1 cellular context compared by ENCODE assay signal in the genomic region with DNA sequence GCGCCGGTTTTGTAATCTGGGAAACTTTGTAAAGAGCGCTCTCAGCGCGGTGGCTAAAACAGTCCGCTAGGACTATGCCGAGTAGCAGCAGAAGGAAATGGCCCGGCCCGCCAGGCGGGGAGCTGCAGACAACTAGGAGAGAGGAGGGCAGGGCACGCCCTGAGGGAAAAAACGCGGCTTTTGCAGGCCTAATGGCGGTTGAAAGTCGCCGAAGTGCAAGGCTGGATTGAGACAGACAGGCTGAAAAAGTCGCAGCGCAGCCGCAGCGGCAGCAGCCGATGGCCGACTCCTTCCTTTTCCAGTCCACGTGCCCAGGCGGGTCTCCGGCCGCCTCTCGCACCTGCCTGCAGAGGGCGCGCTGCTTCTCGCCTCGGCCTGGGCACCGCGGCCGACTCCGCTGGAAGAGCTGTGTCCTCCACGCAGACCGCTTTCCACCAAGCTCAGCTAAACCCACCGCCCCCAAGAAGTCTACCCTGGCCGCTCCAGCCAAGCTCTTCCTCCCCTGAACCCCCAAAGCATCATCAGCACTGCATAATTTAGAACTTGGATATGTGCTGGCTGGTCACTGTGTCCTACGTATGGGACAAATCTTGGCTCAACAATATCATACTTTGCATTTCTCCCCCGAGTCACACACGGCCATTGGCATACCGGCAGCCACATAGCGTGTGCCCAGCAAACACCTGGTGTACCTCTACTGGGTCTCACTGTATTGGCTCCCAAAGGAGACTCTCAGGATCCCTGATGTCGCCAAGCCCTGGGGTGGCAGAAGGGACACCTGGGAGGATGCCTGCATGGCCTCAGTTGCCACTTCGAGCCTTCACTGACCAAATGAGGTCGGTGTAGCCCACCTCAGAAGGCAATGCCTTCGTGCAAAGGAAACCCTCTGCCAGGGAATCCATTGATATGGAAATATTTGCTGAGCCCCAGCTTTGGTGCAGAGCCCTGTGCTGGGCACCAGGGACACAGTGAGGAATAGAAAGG.
TF ChIP-seq lines count a peak whose summit lies in the region.

No MANE protein-coding gene starts in this region.

TF ChIP-seq in GM12878, 131 proteins besides CTCF, POLR2A, EP300 and RAD21 (continued from another document):
- TF ChIP-seq SREBF1 (IDR thresholded peaks at IDR 0.05; ENCODE audit: low read length) (no peak), SP1 (IDR thresholded peaks at IDR 0.05; ENCODE audit: low read depth, low read length) (no peak), YY1 (IDR thresholded peaks at IDR 0.05; ENCODE audit: low read depth, low read length) (peak; percentile 73), SRF (IDR thresholded peaks at IDR 0.05; ENCODE audit: low read depth in 2 of 2, low read length in 2 of 2) (no peak), SIX5 (IDR thresholded peaks at IDR 0.05; ENCODE audit: low read depth, low read length, severe bottlenecking) (no peak), PAX5 (IDR thresholded peaks at IDR 0.05; ENCODE audit: borderline replicate concordance, low read depth, low read length) (no peak), BCLAF1 (IDR thresholded peaks at IDR 0.05) (no peak), NR2C2 (IDR thresholded peaks at IDR 0.05; ENCODE audit: borderline replicate concordance, control insufficient read depth, insufficient read length, low read depth) (no peak), WRNIP1 (IDR thresholded peaks at IDR 0.05; ENCODE audit: borderline replicate concordance, low read depth, low read length) (no peak), PML (IDR thresholded peaks at IDR 0.05; ENCODE audit: low read length) (no peak), NR2F1 (conservative IDR thresholded peaks at IDR 0.05) (no peak)
- TF ChIP-seq, protein P1, sequence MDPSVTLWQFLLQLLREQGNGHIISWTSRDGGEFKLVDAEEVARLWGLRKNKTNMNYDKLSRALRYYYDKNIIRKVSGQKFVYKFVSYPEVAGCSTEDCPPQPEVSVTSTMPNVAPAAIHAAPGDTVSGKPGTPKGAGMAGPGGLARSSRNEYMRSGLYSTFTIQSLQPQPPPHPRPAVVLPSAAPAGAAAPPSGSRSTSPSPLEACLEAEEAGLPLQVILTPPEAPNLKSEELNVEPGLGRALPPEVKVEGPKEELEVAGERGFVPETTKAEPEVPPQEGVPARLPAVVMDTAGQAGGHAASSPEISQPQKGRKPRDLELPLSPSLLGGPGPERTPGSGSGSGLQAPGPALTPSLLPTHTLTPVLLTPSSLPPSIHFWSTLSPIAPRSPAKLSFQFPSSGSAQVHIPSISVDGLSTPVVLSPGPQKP (IDR thresholded peaks at IDR 0.05; ENCODE audit: low read depth, low read length) = no peak
- TF ChIP-seq, protein P2, sequence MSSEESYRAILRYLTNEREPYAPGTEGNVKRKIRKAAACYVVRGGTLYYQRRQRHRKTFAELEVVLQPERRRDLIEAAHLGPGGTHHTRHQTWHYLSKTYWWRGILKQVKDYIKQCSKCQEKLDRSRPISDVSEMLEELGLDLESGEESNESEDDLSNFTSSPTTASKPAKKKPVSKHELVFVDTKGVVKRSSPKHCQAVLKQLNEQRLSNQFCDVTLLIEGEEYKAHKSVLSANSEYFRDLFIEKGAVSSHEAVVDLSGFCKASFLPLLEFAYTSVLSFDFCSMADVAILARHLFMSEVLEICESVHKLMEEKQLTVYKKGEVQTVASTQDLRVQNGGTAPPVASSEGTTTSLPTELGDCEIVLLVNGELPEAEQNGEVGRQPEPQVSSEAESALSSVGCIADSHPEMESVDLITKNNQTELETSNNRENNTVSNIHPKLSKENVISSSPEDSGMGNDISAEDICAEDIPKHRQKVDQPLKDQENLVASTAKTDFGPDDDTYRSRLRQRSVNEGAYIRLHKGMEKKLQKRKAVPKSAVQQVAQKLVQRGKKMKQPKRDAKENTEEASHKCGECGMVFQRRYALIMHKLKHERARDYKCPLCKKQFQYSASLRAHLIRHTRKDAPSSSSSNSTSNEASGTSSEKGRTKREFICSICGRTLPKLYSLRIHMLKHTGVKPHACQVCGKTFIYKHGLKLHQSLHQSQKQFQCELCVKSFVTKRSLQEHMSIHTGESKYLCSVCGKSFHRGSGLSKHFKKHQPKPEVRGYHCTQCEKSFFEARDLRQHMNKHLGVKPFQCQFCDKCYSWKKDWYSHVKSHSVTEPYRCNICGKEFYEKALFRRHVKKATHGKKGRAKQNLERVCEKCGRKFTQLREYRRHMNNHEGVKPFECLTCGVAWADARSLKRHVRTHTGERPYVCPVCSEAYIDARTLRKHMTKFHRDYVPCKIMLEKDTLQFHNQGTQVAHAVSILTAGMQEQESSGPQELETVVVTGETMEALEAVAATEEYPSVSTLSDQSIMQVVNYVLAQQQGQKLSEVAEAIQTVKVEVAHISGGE (CRISPR knock-in tag; IDR thresholded peaks at IDR 0.05) = no peak
- TF ChIP-seq, protein P3, sequence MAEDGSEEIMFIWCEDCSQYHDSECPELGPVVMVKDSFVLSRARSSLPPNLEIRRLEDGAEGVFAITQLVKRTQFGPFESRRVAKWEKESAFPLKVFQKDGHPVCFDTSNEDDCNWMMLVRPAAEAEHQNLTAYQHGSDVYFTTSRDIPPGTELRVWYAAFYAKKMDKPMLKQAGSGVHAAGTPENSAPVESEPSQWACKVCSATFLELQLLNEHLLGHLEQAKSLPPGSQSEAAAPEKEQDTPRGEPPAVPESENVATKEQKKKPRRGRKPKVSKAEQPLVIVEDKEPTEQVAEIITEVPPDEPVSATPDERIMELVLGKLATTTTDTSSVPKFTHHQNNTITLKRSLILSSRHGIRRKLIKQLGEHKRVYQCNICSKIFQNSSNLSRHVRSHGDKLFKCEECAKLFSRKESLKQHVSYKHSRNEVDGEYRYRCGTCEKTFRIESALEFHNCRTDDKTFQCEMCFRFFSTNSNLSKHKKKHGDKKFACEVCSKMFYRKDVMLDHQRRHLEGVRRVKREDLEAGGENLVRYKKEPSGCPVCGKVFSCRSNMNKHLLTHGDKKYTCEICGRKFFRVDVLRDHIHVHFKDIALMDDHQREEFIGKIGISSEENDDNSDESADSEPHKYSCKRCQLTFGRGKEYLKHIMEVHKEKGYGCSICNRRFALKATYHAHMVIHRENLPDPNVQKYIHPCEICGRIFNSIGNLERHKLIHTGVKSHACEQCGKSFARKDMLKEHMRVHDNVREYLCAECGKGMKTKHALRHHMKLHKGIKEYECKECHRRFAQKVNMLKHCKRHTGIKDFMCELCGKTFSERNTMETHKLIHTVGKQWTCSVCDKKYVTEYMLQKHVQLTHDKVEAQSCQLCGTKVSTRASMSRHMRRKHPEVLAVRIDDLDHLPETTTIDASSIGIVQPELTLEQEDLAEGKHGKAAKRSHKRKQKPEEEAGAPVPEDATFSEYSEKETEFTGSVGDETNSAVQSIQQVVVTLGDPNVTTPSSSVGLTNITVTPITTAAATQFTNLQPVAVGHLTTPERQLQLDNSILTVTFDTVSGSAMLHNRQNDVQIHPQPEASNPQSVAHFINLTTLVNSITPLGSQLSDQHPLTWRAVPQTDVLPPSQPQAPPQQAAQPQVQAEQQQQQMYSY (CRISPR knock-in tag; IDR thresholded peaks at IDR 0.05) = no peak
